In genomic region chr17:18219016-18219415, GRCh38 we compare ENCODE assay signal across 2 cellular contexts.
TF ChIP-seq lines count a peak whose summit lies in the region.

No MANE protein-coding gene starts in this region.

TF ChIP-seq in SK-N-SH, 30 proteins besides CTCF, POLR2A, EP300 and RAD21:
- TF ChIP-seq PBX3 (IDR thresholded peaks at IDR 0.05) = no peak

TF ChIP-seq in endothelial cell of umbilical vein, 7 proteins besides CTCF, POLR2A, EP300 and RAD21:
- TF ChIP-seq POLR2AphosphoS5 (IDR thresholded peaks at IDR 0.05; ENCODE audit: insufficient read depth, low read depth, low read length) = no peak
- TF ChIP-seq FOS (IDR thresholded peaks at IDR 0.05; ENCODE audit: borderline replicate concordance, insufficient read depth, low read length) = no peak
- no peak for TF ChIP-seq EZH2 (IDR thresholded peaks at IDR 0.05; ENCODE audit: borderline replicate concordance, low read depth, low read length, severe bottlenecking)
- TF ChIP-seq MYC (IDR thresholded peaks at IDR 0.05; ENCODE audit: low read depth, low read length) = no peak
- TF ChIP-seq JUN (IDR thresholded peaks at IDR 0.05; ENCODE audit: borderline replicate concordance, insufficient read depth, insufficient read length, low read depth) = no peak
- no peak for TF ChIP-seq MAX (IDR thresholded peaks at IDR 0.05; ENCODE audit: insufficient read depth, insufficient read length)
- TF ChIP-seq GATA2 (IDR thresholded peaks at IDR 0.05; ENCODE audit: insufficient read depth, insufficient read length, low read depth, low read length) = no peak
